In the genomic region with DNA sequence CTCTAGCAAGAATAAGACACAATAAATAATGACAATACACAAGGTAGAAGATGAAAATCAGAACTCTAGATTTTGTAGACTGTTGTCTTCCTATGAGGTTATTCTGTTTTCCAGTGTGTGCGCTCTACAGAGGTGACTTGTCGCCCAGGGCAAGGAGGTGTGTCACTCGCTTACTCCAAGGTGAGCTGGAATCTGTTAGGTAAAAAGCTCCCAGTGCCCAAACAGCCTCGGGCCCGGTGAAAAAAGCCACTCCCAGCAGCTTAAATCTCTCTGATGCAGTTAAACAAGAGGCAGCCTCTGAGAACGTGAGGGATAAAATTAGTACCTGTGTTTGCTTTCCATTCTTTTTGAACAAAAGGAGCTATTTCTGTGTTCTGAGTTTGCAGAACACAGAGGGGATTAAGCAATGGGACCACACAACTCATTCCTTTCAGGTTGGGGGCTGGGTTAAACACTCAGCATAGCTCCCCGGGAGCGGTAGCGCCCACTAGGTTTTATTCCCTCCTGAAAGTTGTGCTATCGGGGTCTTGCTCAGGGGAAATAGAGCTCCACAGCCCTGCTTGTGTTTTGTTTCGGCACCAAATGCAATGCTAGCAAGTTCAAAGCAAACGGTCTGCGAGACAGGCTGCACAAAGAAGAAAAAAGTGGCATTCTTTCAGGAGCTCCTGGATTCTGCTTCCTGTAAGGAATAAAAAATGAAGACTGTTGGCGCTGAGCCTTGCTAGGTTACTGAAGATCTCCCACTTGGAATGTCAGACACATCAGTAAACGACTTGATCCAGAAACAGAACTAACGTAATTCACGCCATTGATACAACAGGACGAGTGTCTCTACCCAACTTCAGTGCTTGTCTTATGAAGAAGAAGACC, we compare ENCODE assay signal across 1 cellular context.
TF ChIP-seq lines count a peak whose summit lies in the region.

No MANE protein-coding gene starts in this region.

TF ChIP-seq in HepG2, 621 proteins besides CTCF, POLR2A, EP300 and RAD21 (continued from another document and continues in another):
- TF ChIP-seq, protein P1, sequence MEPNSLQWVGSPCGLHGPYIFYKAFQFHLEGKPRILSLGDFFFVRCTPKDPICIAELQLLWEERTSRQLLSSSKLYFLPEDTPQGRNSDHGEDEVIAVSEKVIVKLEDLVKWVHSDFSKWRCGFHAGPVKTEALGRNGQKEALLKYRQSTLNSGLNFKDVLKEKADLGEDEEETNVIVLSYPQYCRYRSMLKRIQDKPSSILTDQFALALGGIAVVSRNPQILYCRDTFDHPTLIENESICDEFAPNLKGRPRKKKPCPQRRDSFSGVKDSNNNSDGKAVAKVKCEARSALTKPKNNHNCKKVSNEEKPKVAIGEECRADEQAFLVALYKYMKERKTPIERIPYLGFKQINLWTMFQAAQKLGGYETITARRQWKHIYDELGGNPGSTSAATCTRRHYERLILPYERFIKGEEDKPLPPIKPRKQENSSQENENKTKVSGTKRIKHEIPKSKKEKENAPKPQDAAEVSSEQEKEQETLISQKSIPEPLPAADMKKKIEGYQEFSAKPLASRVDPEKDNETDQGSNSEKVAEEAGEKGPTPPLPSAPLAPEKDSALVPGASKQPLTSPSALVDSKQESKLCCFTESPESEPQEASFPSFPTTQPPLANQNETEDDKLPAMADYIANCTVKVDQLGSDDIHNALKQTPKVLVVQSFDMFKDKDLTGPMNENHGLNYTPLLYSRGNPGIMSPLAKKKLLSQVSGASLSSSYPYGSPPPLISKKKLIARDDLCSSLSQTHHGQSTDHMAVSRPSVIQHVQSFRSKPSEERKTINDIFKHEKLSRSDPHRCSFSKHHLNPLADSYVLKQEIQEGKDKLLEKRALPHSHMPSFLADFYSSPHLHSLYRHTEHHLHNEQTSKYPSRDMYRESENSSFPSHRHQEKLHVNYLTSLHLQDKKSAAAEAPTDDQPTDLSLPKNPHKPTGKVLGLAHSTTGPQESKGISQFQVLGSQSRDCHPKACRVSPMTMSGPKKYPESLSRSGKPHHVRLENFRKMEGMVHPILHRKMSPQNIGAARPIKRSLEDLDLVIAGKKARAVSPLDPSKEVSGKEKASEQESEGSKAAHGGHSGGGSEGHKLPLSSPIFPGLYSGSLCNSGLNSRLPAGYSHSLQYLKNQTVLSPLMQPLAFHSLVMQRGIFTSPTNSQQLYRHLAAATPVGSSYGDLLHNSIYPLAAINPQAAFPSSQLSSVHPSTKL (CRISPR knock-in tag; IDR thresholded peaks at IDR 0.05): peak; percentile 41; the same call in 1 of the 2 replicates
- TF ChIP-seq ZNF124 (CRISPR knock-in tag; IDR thresholded peaks at IDR 0.05) (no peak), HNF1B (CRISPR knock-in tag; IDR thresholded peaks at IDR 0.05) (no peak), ZNF230 (CRISPR knock-in tag; IDR thresholded peaks at IDR 0.05) (no peak), ZNF737 (CRISPR knock-in tag; IDR thresholded peaks at IDR 0.05; ENCODE audit: borderline replicate concordance) (no peak), HDAC1 (CRISPR knock-in tag; IDR thresholded peaks at IDR 0.05) (no peak), ZNF235 (CRISPR knock-in tag; IDR thresholded peaks at IDR 0.05; ENCODE audit: borderline replicate concordance) (no peak), TARDBP (CRISPR knock-in tag; IDR thresholded peaks at IDR 0.05) (no peak), MAF1 (CRISPR knock-in tag; IDR thresholded peaks at IDR 0.05; ENCODE audit: borderline replicate concordance) (no peak), EEA1 (CRISPR knock-in tag; IDR thresholded peaks at IDR 0.05; ENCODE audit: borderline replicate concordance) (no peak), PHF21A (CRISPR knock-in tag; IDR thresholded peaks at IDR 0.05) (peak; percentile 43; the same call in 1 of the 2 replicates), NFYB (CRISPR knock-in tag; IDR thresholded peaks at IDR 0.05) (no peak), SMAD1 (CRISPR knock-in tag; IDR thresholded peaks at IDR 0.05; ENCODE audit: borderline replicate concordance, low read depth) (no peak), GPN1 (CRISPR knock-in tag; IDR thresholded peaks at IDR 0.05; ENCODE audit: borderline replicate concordance) (no peak), ZBTB10 (CRISPR knock-in tag; IDR thresholded peaks at IDR 0.05; ENCODE audit: borderline replicate concordance) (no peak), TBP (CRISPR knock-in tag; IDR thresholded peaks at IDR 0.05) (no peak), ZNF280D (CRISPR knock-in tag; IDR thresholded peaks at IDR 0.05) (no peak), CBX2 (IDR thresholded peaks at IDR 0.05; ENCODE audit: low read depth, low read length) (no peak), CBX2 (CRISPR knock-in tag; IDR thresholded peaks at IDR 0.05; ENCODE audit: low read depth) (0 out of 2 replicates have a peak, but pooled peaks have one; percentile 55), NPAS2 (CRISPR knock-in tag; IDR thresholded peaks at IDR 0.05; ENCODE audit: borderline replicate concordance) (no peak), ZNF841 (CRISPR knock-in tag; IDR thresholded peaks at IDR 0.05; ENCODE audit: borderline replicate concordance) (no peak), ZZZ3 (CRISPR knock-in tag; IDR thresholded peaks at IDR 0.05; ENCODE audit: borderline replicate concordance) (no peak), DRAP1 (CRISPR knock-in tag; IDR thresholded peaks at IDR 0.05) (no peak; the same call in 1 of the 2 replicates), EZH2 (conservative IDR thresholded peaks at IDR 0.05; ENCODE audit: low read depth, low read length) (no peak), ZNF326 (CRISPR knock-in tag; IDR thresholded peaks at IDR 0.05; ENCODE audit: borderline replicate concordance) (no peak), CENPX (CRISPR knock-in tag; IDR thresholded peaks at IDR 0.05) (no peak), WIZ (CRISPR knock-in tag; IDR thresholded peaks at IDR 0.05) (peak; percentile 53; the same call in 1 of the 2 replicates), ZNF747 (CRISPR knock-in tag; IDR thresholded peaks at IDR 0.05; ENCODE audit: borderline replicate concordance) (no peak), RBM39 (IDR thresholded peaks at IDR 0.05; ENCODE audit: low read depth, low read length, poor library complexity, severe bottlenecking) (no peak), ATF7 (IDR thresholded peaks at IDR 0.05) (no peak), ATF7 (CRISPR knock-in tag; IDR thresholded peaks at IDR 0.05) (no peak)
- TF ChIP-seq, protein P2, sequence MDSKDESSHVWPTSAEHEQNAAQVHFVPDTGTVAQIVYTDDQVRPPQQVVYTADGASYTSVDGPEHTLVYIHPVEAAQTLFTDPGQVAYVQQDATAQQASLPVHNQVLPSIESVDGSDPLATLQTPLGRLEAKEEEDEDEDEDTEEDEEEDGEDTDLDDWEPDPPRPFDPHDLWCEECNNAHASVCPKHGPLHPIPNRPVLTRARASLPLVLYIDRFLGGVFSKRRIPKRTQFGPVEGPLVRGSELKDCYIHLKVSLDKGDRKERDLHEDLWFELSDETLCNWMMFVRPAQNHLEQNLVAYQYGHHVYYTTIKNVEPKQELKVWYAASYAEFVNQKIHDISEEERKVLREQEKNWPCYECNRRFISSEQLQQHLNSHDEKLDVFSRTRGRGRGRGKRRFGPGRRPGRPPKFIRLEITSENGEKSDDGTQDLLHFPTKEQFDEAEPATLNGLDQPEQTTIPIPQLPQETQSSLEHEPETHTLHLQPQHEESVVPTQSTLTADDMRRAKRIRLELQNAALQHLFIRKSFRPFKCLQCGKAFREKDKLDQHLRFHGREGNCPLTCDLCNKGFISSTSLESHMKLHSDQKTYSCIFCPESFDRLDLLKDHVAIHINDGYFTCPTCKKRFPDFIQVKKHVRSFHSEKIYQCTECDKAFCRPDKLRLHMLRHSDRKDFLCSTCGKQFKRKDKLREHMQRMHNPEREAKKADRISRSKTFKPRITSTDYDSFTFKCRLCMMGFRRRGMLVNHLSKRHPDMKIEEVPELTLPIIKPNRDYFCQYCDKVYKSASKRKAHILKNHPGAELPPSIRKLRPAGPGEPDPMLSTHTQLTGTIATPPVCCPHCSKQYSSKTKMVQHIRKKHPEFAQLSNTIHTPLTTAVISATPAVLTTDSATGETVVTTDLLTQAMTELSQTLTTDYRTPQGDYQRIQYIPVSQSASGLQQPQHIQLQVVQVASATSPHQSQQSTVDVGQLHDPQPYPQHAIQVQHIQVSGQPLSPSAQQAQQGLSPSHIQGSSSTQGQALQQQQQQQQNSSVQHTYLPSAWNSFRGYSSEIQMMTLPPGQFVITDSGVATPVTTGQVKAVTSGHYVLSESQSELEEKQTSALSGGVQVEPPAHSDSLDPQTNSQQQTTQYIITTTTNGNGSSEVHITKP (CRISPR knock-in tag; IDR thresholded peaks at IDR 0.05; ENCODE audit: low read depth): no peak
- TF ChIP-seq, protein P3, sequence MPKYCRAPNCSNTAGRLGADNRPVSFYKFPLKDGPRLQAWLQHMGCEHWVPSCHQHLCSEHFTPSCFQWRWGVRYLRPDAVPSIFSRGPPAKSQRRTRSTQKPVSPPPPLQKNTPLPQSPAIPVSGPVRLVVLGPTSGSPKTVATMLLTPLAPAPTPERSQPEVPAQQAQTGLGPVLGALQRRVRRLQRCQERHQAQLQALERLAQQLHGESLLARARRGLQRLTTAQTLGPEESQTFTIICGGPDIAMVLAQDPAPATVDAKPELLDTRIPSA (CRISPR knock-in tag; IDR thresholded peaks at IDR 0.05; ENCODE audit: borderline replicate concordance): no peak
- TF ChIP-seq, protein P4, sequence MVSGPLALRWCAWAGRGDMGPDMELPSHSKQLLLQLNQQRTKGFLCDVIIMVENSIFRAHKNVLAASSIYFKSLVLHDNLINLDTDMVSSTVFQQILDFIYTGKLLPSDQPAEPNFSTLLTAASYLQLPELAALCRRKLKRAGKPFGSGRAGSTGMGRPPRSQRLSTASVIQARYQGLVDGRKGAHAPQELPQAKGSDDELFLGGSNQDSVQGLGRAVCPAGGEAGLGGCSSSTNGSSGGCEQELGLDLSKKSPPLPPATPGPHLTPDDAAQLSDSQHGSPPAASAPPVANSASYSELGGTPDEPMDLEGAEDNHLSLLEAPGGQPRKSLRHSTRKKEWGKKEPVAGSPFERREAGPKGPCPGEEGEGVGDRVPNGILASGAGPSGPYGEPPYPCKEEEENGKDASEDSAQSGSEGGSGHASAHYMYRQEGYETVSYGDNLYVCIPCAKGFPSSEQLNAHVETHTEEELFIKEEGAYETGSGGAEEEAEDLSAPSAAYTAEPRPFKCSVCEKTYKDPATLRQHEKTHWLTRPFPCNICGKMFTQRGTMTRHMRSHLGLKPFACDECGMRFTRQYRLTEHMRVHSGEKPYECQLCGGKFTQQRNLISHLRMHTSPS (CRISPR knock-in tag; IDR thresholded peaks at IDR 0.05; ENCODE audit: low read depth): no peak
- TF ChIP-seq, protein P5, sequence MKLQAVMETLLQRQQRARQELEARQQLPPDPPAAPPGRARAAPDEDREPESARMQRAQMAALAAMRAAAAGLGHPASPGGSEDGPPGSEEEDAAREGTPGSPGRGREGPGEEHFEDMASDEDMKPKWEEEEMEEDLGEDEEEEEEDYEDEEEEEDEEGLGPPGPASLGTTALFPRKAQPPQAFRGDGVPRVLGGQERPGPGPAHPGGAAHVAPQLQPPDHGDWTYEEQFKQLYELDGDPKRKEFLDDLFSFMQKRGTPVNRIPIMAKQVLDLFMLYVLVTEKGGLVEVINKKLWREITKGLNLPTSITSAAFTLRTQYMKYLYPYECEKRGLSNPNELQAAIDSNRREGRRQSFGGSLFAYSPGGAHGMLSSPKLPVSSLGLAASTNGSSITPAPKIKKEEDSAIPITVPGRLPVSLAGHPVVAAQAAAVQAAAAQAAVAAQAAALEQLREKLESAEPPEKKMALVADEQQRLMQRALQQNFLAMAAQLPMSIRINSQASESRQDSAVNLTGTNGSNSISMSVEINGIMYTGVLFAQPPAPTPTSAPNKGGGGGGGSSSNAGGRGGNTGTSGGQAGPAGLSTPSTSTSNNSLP (IDR thresholded peaks at IDR 0.05; ENCODE audit: low read depth, low read length): no peak
